In genomic region chrX:40015693-40016092, GRCh38 we compare ENCODE assay signal across 24 cellular contexts.
DNase-seq lines count a peak whose midpoint lies in the region; ATAC-seq and TF ChIP-seq lines count a peak whose summit lies in the region.
"Had no signal": no experiment of that assay in that cellular context is flagged by ENCODE, and none has a peak within 500 bp of the region (broad histone marks: within the 10 kb centered on the region; RNA-seq: fewer than 3 reads in every experiment).

No MANE protein-coding gene starts in this region.

- H4K20me1 ChIP-seq in GM23338 (replicated peaks; ENCODE audit: insufficient read depth) (no peaks in the 10 kb centered on the region), osteoblast (ENCODE audit: insufficient read depth, low read length) (no peaks in the 10 kb centered on the region)

- H3K36me3 ChIP-seq in GM23338 (ENCODE audit: insufficient read depth) (no peaks in the 10 kb centered on the region), iPS-18a (ENCODE audit: control insufficient read depth, low read depth, low read length) (no peaks in the 10 kb centered on the region), osteoblast (ENCODE audit: insufficient read depth, low read length) (no peaks in the 10 kb centered on the region)
- H3K36me3 ChIP-seq: ascending aorta; BLaER1 treated with 17β-estradiol and CSF1 and Interleukin-3, amounts not matched to agents 10 nM and 100 nM; esophagus squamous epithelium; gastrocnemius medialis; left lung; MG63 had no signal

- no peaks in the 10 kb centered on the region for H3K9me3 Mint-ChIP-seq in GM23338
- H3K9me3 Mint-ChIP-seq: activated naive CD8-positive, alpha-beta T cell treated with anti-CD3 and anti-CD28 coated beads, Interleukin-2, amount 10 ng/mL, durations not matched to agents 7 days and 5 days; stimulated activated memory B cell treated with anti-CD40 and anti-IgM and Interleukin-4, amounts not matched to agents 10 μg/mL and 1 μg/mL and 100 μg/mL, for 72 hours had no signal

- no peaks in the 10 kb centered on the region for H3K79me2 ChIP-seq in GM23338 (replicated peaks; ENCODE audit: insufficient read depth)
- H3K79me2 ChIP-seq in osteoblast (ENCODE audit: insufficient read depth, low read length), result no peaks in the 10 kb centered on the region
- H3K79me2 ChIP-seq: hepatocyte had no signal

- 0 out of 2 replicates have a peak, but pooled peaks cover 6% of the 10 kb centered on the region for H3K4me1 ChIP-seq in GM23338 (ENCODE audit: insufficient read depth)
- H3K4me1 ChIP-seq in iPS-18a (ENCODE audit: control insufficient read depth, low read depth, low read length), result peaks cover 32% of the 10 kb centered on the region
- peaks cover 13% of the 10 kb centered on the region for H3K4me1 ChIP-seq in osteoblast (ENCODE audit: insufficient read depth, low read length)

- H3K36me3 Mint-ChIP-seq in GM23338 (ENCODE audit: low read depth), result no peaks in the 10 kb centered on the region
- H3K36me3 Mint-ChIP-seq: activated naive CD8-positive, alpha-beta T cell treated with anti-CD3 and anti-CD28 coated beads, Interleukin-2, amount 10 ng/mL, durations not matched to agents 7 days and 5 days; stimulated activated memory B cell treated with anti-CD40 and anti-IgM and Interleukin-4, amounts not matched to agents 10 μg/mL and 1 μg/mL and 100 μg/mL, for 72 hours had no signal

- H3K9me3 ChIP-seq in iPS-18a (ENCODE audit: control insufficient read depth, low read depth, low read length) (no peaks in the 10 kb centered on the region), osteoblast (ENCODE audit: low read depth, low read length) (no peaks in the 10 kb centered on the region)
- H3K9me3 ChIP-seq: gastrocnemius medialis, MG63 had no signal

- H3K27ac ChIP-seq in GM23338 (ENCODE audit: low read depth), result no peak overlapping the region
- H3K27ac ChIP-seq in iPS-18a (ENCODE audit: low read length), result no peak overlapping the region
- no peak overlapping the region for H3K27ac ChIP-seq in osteoblast (ENCODE audit: low read depth, low read length)

- H3K4me3 Mint-ChIP-seq in GM23338, result peak overlapping the region; percentile 71
- H3K4me3 Mint-ChIP-seq: activated naive CD8-positive, alpha-beta T cell treated with anti-CD3 and anti-CD28 coated beads, Interleukin-2, amount 10 ng/mL, durations not matched to agents 7 days and 5 days; stimulated activated memory B cell treated with anti-CD40 and anti-IgM and Interleukin-4, amounts not matched to agents 10 μg/mL and 1 μg/mL and 100 μg/mL, for 72 hours had no signal

- H3K27me3 Mint-ChIP-seq in GM23338 (ENCODE audit: insufficient read depth, low read depth, poor library complexity), result peaks cover 30% of the 10 kb centered on the region

- H3K4me3 ChIP-seq in GM23338, result peak overlapping the region; percentile 54
- H3K4me3 ChIP-seq in iPS-18a (ENCODE audit: low read length), result peak overlapping the region; percentile 63
- no peak overlapping the region for H3K4me3 ChIP-seq in osteoblast (ENCODE audit: insufficient read depth, low read length)
- H3K4me3 ChIP-seq: GM12878 had no signal

- DNase-seq in GM23338 (ENCODE audit: low spot score), result peak; percentile 4
- DNase-seq in NAMALWA (ENCODE audit: low spot score), result peak; percentile 16
- DNase-seq in osteoblast (ENCODE audit: insufficient read length, low spot score, missing footprints), result peak; percentile 54
- no peak for DNase-seq in HUDEP-2 (lab: John Stamatoyannopoulos, UW; ENCODE audit: unreplicated experiment in 76 of 76)
- DNase-seq: activated CD4-positive, alpha-beta T cell treated with anti-CD3 and anti-CD28 coated beads for 1 hour; activated effector memory CD4-positive, alpha-beta T cell treated with Interleukin-2 at 50 U/mL for 16 hours; activated naive CD8-positive, alpha-beta T cell treated with anti-CD3 and anti-CD28 coated beads, Interleukin-2, amount 10 ng/mL, durations not matched to agents 7 days and 5 days; esophagus squamous epithelium; GOT3; left lung; MG63; NCI-H2029 treated with DMSO at 0.1 percent for 48 hours; NCI-H2227 treated with DMSO at 0.1 percent for 48 hours; stimulated activated CD4-positive, alpha-beta T cell treated with anti-CD3 and anti-CD28 coated beads, Interleukin-12 subunit alpha, Interleukin-12 subunit beta, amount 100 ng/mL, for 4 hours; stimulated activated CD4-positive, alpha-beta T cell treated with anti-CD3 and anti-CD28 coated beads, Interleukin-4, amount 100 ng/mL, for 24 hours had no signal

- H3K4me1 Mint-ChIP-seq in GM23338, result peaks cover 15% of the 10 kb centered on the region

- no peak overlapping the region for H2AFZ ChIP-seq in GM23338
- H2AFZ ChIP-seq in osteoblast (ENCODE audit: low read length), result no peak overlapping the region

- peak overlapping the region; percentile 79 for H3K4me2 ChIP-seq in GM23338
- no peak overlapping the region for H3K4me2 ChIP-seq in osteoblast (ENCODE audit: insufficient read depth, low read length)

- H3F3A ChIP-seq in GM23338 (replicated peaks; ENCODE audit: low read depth), result no peaks in the 10 kb centered on the region; the same call in 1 of the 2 replicates

- no peak overlapping the region for H3K27ac Mint-ChIP-seq in GM23338
- H3K27ac Mint-ChIP-seq: activated naive CD8-positive, alpha-beta T cell treated with anti-CD3 and anti-CD28 coated beads, Interleukin-2, amount 10 ng/mL, durations not matched to agents 7 days and 5 days; stimulated activated memory B cell treated with anti-CD40 and anti-IgM and Interleukin-4, amounts not matched to agents 10 μg/mL and 1 μg/mL and 100 μg/mL, for 72 hours had no signal

- no peaks in the 10 kb centered on the region for H3K9me2 ChIP-seq in GM23338 (ENCODE audit: insufficient read depth)

- H3K27me3 ChIP-seq in GM23338 (ENCODE audit: insufficient read depth) (peaks cover 58% of the 10 kb centered on the region), iPS-18a (ENCODE audit: control insufficient read depth, insufficient read depth, low read length) (peaks cover 57% of the 10 kb centered on the region), osteoblast (ENCODE audit: insufficient read depth, low read length) (peaks cover 11% of the 10 kb centered on the region)
- H3K27me3 ChIP-seq: esophagus squamous epithelium, MG63 had no signal

- TF ChIP-seq CTCF in GM23338 (conservative IDR thresholded peaks at IDR 0.05; ENCODE audit: low read depth in 2 of 2) (no peak), osteoblast (IDR thresholded peaks at IDR 0.05; ENCODE audit: extremely low read depth, low read depth, low read length) (no peak)

- peak overlapping the region; percentile 20 for H3K9ac ChIP-seq in iPS-18a (ENCODE audit: low read length)

- ATAC-seq in GM23338 (no peak), HG03045 (IDR thresholded peaks at IDR 0.05; ENCODE audit: unreplicated experiment) (no peak), GM18517 (IDR thresholded peaks at IDR 0.05; ENCODE audit: unreplicated experiment) (no peak)
- ATAC-seq: GM12878; stimulated activated memory B cell treated with anti-CD40 and anti-IgM and Interleukin-4, amounts not matched to agents 10 μg/mL and 1 μg/mL and 100 μg/mL, for 72 hours had no signal

TF ChIP-seq in GM23338, 12 proteins besides CTCF, POLR2A, EP300 and RAD21:
- TF ChIP-seq REST (IDR thresholded peaks at IDR 0.05; ENCODE audit: unreplicated experiment) (no peak), EZH2phosphoT487 (IDR thresholded peaks at IDR 0.05; ENCODE audit: unreplicated experiment) (no peak)

Comparison
In these comparisons a context has a peak if more than half of its experiments do, and no peak if none do; other contexts are left out.
1. DNase-seq: peak in GM23338 (single experiment), NAMALWA (single experiment) and osteoblast (single experiment); none in HUDEP-2 (0 of 76).